ENCODE assay signal across 21 cellular contexts in the genomic region with DNA sequence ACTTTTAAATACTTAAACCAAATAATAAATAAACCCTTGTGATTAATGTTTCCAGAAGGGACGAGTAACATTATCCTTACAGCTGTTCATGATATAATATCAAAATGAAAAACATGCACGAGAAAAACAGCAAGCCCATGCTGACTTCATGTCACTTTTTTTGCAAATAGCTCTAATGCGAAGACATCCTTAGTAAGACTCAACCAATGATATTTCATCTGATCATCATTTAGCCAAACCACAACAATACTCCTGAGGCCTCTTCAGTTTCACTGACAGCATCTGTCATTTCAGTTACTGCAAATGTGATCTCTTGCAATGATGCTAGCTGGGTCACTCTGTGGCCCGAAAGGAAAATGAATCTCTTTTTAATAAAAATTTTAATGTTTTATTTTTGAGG.
"Had no signal": no experiment of that assay in that cellular context is flagged by ENCODE, and none has a peak within 500 bp of the region (broad histone marks: within the 10 kb centered on the region; RNA-seq: fewer than 3 reads in every experiment).

No MANE protein-coding gene starts in this region.

- H3K36me3 ChIP-seq: adrenal gland, breast epithelium, heart right ventricle, left ventricle myocardium inferior, prostate gland, right atrium auricular region, transverse colon, uterus had no signal

- DNase-seq: activated B cell treated with CpG ODN at 0.5 μM for 24 hours; activated CD4-positive, alpha-beta T cell treated with anti-CD3 and anti-CD28 coated beads, Interleukin-2, amount 50 U/mL, for 1 hour; activated CD8-positive, alpha-beta memory T cell treated with anti-CD3 and anti-CD28 coated beads for 24 hours; activated CD8-positive, alpha-beta memory T cell treated with anti-CD3 and anti-CD28 coated beads, Interleukin-2, amount 50 U/mL, for 48 hours; activated effector memory CD4-positive, alpha-beta T cell treated with Interleukin-2 at 50 U/mL for 16 hours; activated T-cell treated with anti-CD3 and anti-CD28 coated beads, Interleukin-2, amount 50 U/mL, for 48 hours; adrenal gland; heart right ventricle; left ventricle myocardium inferior; mammary epithelial cell; midbrain; stimulated activated CD4-positive, alpha-beta T cell treated with anti-CD3 and anti-CD28 coated beads, Interleukin-2, amount 100 ng/mL, for 24 hours; stimulated activated naive CD8-positive, alpha-beta T cell treated with anti-CD3 and anti-CD28 coated beads, Interleukin-15, Interleukin-2, amounts not matched to agents 100 U/mL and 50 U/mL, for 24 hours; substantia nigra; T-helper 9 cell; transverse colon; uterus had no signal

- H3K9me3 ChIP-seq: adrenal gland, breast epithelium, heart right ventricle, left ventricle myocardium inferior, prostate gland, right atrium auricular region, transverse colon, uterus had no signal

- ATAC-seq: heart right ventricle; stimulated activated naive CD8-positive, alpha-beta T cell treated with anti-CD3 and anti-CD28 coated beads, Interleukin-15, Interleukin-2, amounts not matched to agents 100 U/mL and 50 U/mL, for 24 hours had no signal

- H3K27ac ChIP-seq: adrenal gland, breast epithelium, coronary artery, heart right ventricle, left ventricle myocardium inferior, prostate gland, right atrium auricular region, transverse colon, uterus had no signal

- H3K27me3 ChIP-seq: breast epithelium, heart right ventricle, right atrium auricular region, transverse colon, uterus had no signal

- H3K4me1 ChIP-seq: adrenal gland, breast epithelium, prostate gland, transverse colon, uterus had no signal

- H3K4me3 ChIP-seq: adrenal gland, breast epithelium, coronary artery, heart right ventricle, left ventricle myocardium inferior, prostate gland, right atrium auricular region, transverse colon, uterus had no signal
